Comparison of ENCODE assay signal across 1 cellular context in genomic region chr4:70839537-70840093, GRCh38.
TF ChIP-seq lines count a peak whose summit lies in the region.

GRSF1 (minus strand) TSS chr4:70839890; CDS start chr4:70839827, 63 bp downstream.

TF ChIP-seq in HepG2, 621 proteins besides CTCF, POLR2A, EP300 and RAD21 (continued from another document and continues in another):
- TF ChIP-seq, protein P1, sequence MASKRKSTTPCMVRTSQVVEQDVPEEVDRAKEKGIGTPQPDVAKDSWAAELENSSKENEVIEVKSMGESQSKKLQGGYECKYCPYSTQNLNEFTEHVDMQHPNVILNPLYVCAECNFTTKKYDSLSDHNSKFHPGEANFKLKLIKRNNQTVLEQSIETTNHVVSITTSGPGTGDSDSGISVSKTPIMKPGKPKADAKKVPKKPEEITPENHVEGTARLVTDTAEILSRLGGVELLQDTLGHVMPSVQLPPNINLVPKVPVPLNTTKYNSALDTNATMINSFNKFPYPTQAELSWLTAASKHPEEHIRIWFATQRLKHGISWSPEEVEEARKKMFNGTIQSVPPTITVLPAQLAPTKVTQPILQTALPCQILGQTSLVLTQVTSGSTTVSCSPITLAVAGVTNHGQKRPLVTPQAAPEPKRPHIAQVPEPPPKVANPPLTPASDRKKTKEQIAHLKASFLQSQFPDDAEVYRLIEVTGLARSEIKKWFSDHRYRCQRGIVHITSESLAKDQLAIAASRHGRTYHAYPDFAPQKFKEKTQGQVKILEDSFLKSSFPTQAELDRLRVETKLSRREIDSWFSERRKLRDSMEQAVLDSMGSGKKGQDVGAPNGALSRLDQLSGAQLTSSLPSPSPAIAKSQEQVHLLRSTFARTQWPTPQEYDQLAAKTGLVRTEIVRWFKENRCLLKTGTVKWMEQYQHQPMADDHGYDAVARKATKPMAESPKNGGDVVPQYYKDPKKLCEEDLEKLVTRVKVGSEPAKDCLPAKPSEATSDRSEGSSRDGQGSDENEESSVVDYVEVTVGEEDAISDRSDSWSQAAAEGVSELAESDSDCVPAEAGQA (IDR thresholded peaks at IDR 0.05; ENCODE audit: low read depth), result no peak
- TF ChIP-seq, protein P1 (CRISPR knock-in tag; IDR thresholded peaks at IDR 0.05; ENCODE audit: borderline replicate concordance), result no peak
- no peak for TF ChIP-seq HDAC2 (CRISPR knock-in tag; IDR thresholded peaks at IDR 0.05)
- TF ChIP-seq ZNF619 (CRISPR knock-in tag; IDR thresholded peaks at IDR 0.05), result no peak
- peak; percentile 38; the same call in 1 of the 2 replicates for TF ChIP-seq KDM2A (CRISPR knock-in tag; IDR thresholded peaks at IDR 0.05; ENCODE audit: borderline replicate concordance, low read depth)
- no peak for TF ChIP-seq TP53 (CRISPR knock-in tag; conservative IDR thresholded peaks at IDR 0.05)
- no peak for TF ChIP-seq DPF2 (CRISPR knock-in tag; IDR thresholded peaks at IDR 0.05; ENCODE audit: borderline replicate concordance, low read depth)
- TF ChIP-seq HOXA3 (CRISPR knock-in tag; IDR thresholded peaks at IDR 0.05), result peak; percentile 19; the same call in 1 of the 2 replicates
- TF ChIP-seq PCBP1 (IDR thresholded peaks at IDR 0.05; ENCODE audit: borderline replicate concordance, low read depth, low read length), result no peak
- TF ChIP-seq ZSCAN31 (CRISPR knock-in tag; IDR thresholded peaks at IDR 0.05; ENCODE audit: low read depth), result 0 out of 2 replicates have a peak, but pooled peaks have one; percentile 3
- TF ChIP-seq HOMEZ (CRISPR knock-in tag; IDR thresholded peaks at IDR 0.05; ENCODE audit: low read depth), result peak; percentile 63; the same call in 1 of the 2 replicates
- TF ChIP-seq ZNF331 (CRISPR knock-in tag; IDR thresholded peaks at IDR 0.05), result 0 out of 2 replicates have a peak, but pooled peaks have one; percentile 26
- no peak for TF ChIP-seq TBL1XR1 (IDR thresholded peaks at IDR 0.05; ENCODE audit: borderline replicate concordance, low read length, partially characterized antibody)
- peak; percentile 73 for TF ChIP-seq ELF1 (CRISPR knock-in tag; IDR thresholded peaks at IDR 0.05)
- TF ChIP-seq KLF13 (CRISPR knock-in tag; IDR thresholded peaks at IDR 0.05), result no peak
- no peak for TF ChIP-seq FOSL1 (CRISPR knock-in tag; IDR thresholded peaks at IDR 0.05; ENCODE audit: borderline replicate concordance)
- no peak for TF ChIP-seq GATAD2A (CRISPR knock-in tag; IDR thresholded peaks at IDR 0.05)
- peak; percentile 77 for TF ChIP-seq MAX (IDR thresholded peaks at IDR 0.05)
- TF ChIP-seq SALL1 (CRISPR knock-in tag; IDR thresholded peaks at IDR 0.05), result no peak; the same call in 1 of the 2 replicates
- no peak for TF ChIP-seq ZFAT (CRISPR knock-in tag; conservative IDR thresholded peaks at IDR 0.05)
- TF ChIP-seq ZNF672 (CRISPR knock-in tag; IDR thresholded peaks at IDR 0.05), result no peak
- TF ChIP-seq PAWR (CRISPR knock-in tag; IDR thresholded peaks at IDR 0.05; ENCODE audit: borderline replicate concordance), result no peak
- TF ChIP-seq HINFP (CRISPR knock-in tag; IDR thresholded peaks at IDR 0.05; ENCODE audit: low read depth), result no peak
- no peak for TF ChIP-seq MAFG (CRISPR knock-in tag; IDR thresholded peaks at IDR 0.05)
- TF ChIP-seq, protein P2, sequence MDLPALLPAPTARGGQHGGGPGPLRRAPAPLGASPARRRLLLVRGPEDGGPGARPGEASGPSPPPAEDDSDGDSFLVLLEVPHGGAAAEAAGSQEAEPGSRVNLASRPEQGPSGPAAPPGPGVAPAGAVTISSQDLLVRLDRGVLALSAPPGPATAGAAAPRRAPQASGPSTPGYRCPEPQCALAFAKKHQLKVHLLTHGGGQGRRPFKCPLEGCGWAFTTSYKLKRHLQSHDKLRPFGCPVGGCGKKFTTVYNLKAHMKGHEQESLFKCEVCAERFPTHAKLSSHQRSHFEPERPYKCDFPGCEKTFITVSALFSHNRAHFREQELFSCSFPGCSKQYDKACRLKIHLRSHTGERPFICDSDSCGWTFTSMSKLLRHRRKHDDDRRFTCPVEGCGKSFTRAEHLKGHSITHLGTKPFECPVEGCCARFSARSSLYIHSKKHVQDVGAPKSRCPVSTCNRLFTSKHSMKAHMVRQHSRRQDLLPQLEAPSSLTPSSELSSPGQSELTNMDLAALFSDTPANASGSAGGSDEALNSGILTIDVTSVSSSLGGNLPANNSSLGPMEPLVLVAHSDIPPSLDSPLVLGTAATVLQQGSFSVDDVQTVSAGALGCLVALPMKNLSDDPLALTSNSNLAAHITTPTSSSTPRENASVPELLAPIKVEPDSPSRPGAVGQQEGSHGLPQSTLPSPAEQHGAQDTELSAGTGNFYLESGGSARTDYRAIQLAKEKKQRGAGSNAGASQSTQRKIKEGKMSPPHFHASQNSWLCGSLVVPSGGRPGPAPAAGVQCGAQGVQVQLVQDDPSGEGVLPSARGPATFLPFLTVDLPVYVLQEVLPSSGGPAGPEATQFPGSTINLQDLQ (CRISPR knock-in tag; IDR thresholded peaks at IDR 0.05), result no peak
- TF ChIP-seq HCFC1 (IDR thresholded peaks at IDR 0.05; ENCODE audit: low read depth, low read length), result no peak
- TF ChIP-seq, protein P3, sequence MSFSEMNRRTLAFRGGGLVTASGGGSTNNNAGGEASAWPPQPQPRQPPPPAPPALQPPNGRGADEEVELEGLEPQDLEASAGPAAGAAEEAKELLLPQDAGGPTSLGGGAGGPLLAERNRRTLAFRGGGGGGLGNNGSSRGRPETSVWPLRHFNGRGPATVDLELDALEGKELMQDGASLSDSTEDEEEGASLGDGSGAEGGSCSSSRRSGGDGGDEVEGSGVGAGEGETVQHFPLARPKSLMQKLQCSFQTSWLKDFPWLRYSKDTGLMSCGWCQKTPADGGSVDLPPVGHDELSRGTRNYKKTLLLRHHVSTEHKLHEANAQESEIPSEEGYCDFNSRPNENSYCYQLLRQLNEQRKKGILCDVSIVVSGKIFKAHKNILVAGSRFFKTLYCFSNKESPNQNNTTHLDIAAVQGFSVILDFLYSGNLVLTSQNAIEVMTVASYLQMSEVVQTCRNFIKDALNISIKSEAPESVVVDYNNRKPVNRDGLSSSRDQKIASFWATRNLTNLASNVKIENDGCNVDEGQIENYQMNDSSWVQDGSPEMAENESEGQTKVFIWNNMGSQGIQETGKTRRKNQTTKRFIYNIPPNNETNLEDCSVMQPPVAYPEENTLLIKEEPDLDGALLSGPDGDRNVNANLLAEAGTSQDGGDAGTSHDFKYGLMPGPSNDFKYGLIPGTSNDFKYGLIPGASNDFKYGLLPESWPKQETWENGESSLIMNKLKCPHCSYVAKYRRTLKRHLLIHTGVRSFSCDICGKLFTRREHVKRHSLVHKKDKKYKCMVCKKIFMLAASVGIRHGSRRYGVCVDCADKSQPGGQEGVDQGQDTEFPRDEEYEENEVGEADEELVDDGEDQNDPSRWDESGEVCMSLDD (CRISPR knock-in tag; IDR thresholded peaks at IDR 0.05; ENCODE audit: borderline replicate concordance), result no peak
- TF ChIP-seq, protein P4, sequence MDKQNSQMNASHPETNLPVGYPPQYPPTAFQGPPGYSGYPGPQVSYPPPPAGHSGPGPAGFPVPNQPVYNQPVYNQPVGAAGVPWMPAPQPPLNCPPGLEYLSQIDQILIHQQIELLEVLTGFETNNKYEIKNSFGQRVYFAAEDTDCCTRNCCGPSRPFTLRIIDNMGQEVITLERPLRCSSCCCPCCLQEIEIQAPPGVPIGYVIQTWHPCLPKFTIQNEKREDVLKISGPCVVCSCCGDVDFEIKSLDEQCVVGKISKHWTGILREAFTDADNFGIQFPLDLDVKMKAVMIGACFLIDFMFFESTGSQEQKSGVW (CRISPR knock-in tag; IDR thresholded peaks at IDR 0.05; ENCODE audit: borderline replicate concordance), result no peak
- no peak for TF ChIP-seq KAT2B (IDR thresholded peaks at IDR 0.05; ENCODE audit: borderline replicate concordance, low read depth, low read length)
- TF ChIP-seq ZC3H13 (CRISPR knock-in tag; IDR thresholded peaks at IDR 0.05), result no peak
- TF ChIP-seq HDAC1 (CRISPR knock-in tag; IDR thresholded peaks at IDR 0.05), result peak; percentile 65
- no peak for TF ChIP-seq ZNF124 (CRISPR knock-in tag; IDR thresholded peaks at IDR 0.05)
- TF ChIP-seq SP140L (CRISPR knock-in tag; IDR thresholded peaks at IDR 0.05; ENCODE audit: borderline replicate concordance), result no peak
- TF ChIP-seq TFDP1 (CRISPR knock-in tag; IDR thresholded peaks at IDR 0.05; ENCODE audit: borderline replicate concordance), result peak; percentile 25; the same call in 1 of the 2 replicates
- no peak for TF ChIP-seq KAT8 (CRISPR knock-in tag; IDR thresholded peaks at IDR 0.05)
- TF ChIP-seq, protein P5, sequence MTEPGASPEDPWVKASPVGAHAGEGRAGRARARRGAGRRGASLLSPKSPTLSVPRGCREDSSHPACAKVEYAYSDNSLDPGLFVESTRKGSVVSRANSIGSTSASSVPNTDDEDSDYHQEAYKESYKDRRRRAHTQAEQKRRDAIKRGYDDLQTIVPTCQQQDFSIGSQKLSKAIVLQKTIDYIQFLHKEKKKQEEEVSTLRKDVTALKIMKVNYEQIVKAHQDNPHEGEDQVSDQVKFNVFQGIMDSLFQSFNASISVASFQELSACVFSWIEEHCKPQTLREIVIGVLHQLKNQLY (CRISPR knock-in tag; IDR thresholded peaks at IDR 0.05), result no peak
- no peak for TF ChIP-seq IRX3 (CRISPR knock-in tag; IDR thresholded peaks at IDR 0.05; ENCODE audit: borderline replicate concordance, low read depth)
- TF ChIP-seq KLF6 (CRISPR knock-in tag; IDR thresholded peaks at IDR 0.05), result 0 out of 2 replicates have a peak, but pooled peaks have one; percentile 39
- no peak for TF ChIP-seq ZBTB42 (CRISPR knock-in tag; IDR thresholded peaks at IDR 0.05)
- TF ChIP-seq NR2C2 (CRISPR knock-in tag; IDR thresholded peaks at IDR 0.05; ENCODE audit: borderline replicate concordance), result no peak
- no peak for TF ChIP-seq GPN1 (CRISPR knock-in tag; IDR thresholded peaks at IDR 0.05; ENCODE audit: borderline replicate concordance)
- TF ChIP-seq, protein P6, sequence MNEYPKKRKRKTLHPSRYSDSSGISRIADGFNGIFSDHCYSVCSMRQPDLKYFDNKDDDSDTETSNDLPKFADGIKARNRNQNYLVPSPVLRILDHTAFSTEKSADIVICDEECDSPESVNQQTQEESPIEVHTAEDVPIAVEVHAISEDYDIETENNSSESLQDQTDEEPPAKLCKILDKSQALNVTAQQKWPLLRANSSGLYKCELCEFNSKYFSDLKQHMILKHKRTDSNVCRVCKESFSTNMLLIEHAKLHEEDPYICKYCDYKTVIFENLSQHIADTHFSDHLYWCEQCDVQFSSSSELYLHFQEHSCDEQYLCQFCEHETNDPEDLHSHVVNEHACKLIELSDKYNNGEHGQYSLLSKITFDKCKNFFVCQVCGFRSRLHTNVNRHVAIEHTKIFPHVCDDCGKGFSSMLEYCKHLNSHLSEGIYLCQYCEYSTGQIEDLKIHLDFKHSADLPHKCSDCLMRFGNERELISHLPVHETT (CRISPR knock-in tag; conservative IDR thresholded peaks at IDR 0.05), result no peak
- TF ChIP-seq ZNF354B (CRISPR knock-in tag; IDR thresholded peaks at IDR 0.05), result no peak
- TF ChIP-seq SMAD1 (CRISPR knock-in tag; IDR thresholded peaks at IDR 0.05; ENCODE audit: borderline replicate concordance, low read depth), result no peak
- no peak for TF ChIP-seq TAF15 (IDR thresholded peaks at IDR 0.05; ENCODE audit: low read depth, low read length, poor library complexity, severe bottlenecking)
